In genomic region chr21:37196847-37197246, GRCh38 we compare ENCODE assay signal across 22 cellular contexts.
"Had no signal": no experiment of that assay in that cellular context is flagged by ENCODE, and none has a peak within 500 bp of the region (broad histone marks: within the 10 kb centered on the region; RNA-seq: fewer than 3 reads in every experiment).

No MANE protein-coding gene starts in this region.

- H3K36me3 ChIP-seq: colonic mucosa had no signal

- H3K79me2 ChIP-seq: hepatocyte had no signal

- DNase-seq: colonic mucosa; effector CD8-positive, alpha-beta T cell; endodermal cell; foreskin fibroblast; gastrocnemius medialis; heart left ventricle; kidney; left lung; mesenchymal stem cell; naive thymus-derived CD8-positive, alpha-beta T cell; nephron progenitor cell; nucleus accumbens; stimulated activated CD4-positive, alpha-beta T cell treated with anti-CD3 and anti-CD28 coated beads, Interleukin-2, amount 100 ng/mL, for 24 hours; stimulated activated CD4-positive, alpha-beta T cell treated with anti-CD3 and anti-CD28 coated beads, Interleukin-4, amount 100 ng/mL, for 24 hours; stimulated activated naive CD4-positive, alpha-beta T cell treated with Interleukin-2 at 50 U/mL for 16 hours; stomach; thyroid gland; trophoblast cell had no signal

- H3K4me3 ChIP-seq: colonic mucosa, gastrocnemius medialis, heart left ventricle, hepatocyte, left lung, prostate gland, right atrium auricular region, stomach, thyroid gland had no signal

- H3K27ac ChIP-seq: colonic mucosa, epithelial cell of prostate, gastrocnemius medialis, heart left ventricle, hepatocyte, left lung, prostate gland, right atrium auricular region, stomach, thyroid gland had no signal

- H3K4me2 ChIP-seq: hepatocyte had no signal

- H2AFZ ChIP-seq: hepatocyte had no signal

- H3K9me3 ChIP-seq: colonic mucosa, gastrocnemius medialis, heart left ventricle, left lung, prostate gland, right atrium auricular region, stomach, thyroid gland had no signal

- H3K4me1 ChIP-seq: colonic mucosa, left lung, prostate gland, right atrium auricular region, stomach, thyroid gland had no signal

- H3K27me3 ChIP-seq: colonic mucosa, gastrocnemius medialis, heart left ventricle, hepatocyte, left lung, right atrium auricular region, stomach, thyroid gland had no signal
